In the genomic region with DNA sequence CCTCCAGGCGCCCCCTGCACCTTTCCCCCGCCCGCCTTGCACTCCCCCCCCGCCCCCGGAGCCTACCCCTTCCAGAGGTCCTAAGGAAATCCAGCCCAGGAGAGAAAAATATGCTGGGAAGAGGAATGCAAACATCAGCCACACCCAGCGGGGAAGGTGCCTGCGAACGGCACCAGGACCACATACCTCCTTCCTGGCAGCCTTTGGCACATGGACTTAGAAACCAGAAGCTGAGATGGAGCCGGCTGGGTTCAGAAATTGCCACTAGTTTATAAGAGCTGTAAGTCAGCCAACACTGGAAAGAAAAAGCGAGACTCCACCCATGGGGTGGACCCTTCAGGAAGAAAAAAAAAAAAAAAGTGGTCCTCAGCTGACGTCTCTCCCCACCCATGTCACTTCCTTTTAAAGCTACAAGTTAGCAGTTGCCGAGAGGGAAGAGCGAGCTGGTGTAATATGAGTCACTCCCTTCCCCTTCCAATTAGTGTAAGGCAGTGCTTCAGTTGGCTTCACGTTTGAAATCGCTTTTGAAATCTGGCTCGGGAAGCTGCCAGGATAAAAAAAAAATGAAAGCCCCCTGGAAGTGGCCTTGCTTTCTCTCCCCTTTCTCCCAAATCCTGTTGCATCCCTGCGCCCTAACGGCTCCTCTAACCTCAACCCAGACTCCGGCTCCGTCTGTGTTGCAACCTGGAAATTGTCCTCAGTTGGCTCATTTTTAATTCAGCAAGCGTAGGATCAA, we compare ENCODE assay signal across 8 cellular contexts. TPM values are rescaled to one million over a fixed set of nuclear protein-coding genes. Genes with fewer than 3 reads are reported as not detected.
A peak's percentile ranks its signal among the peaks of the same experiment; 100 is the strongest.
DNase-seq lines count a peak whose midpoint lies in the region; ATAC-seq and TF ChIP-seq lines count a peak whose summit lies in the region.

A gene with protein sequence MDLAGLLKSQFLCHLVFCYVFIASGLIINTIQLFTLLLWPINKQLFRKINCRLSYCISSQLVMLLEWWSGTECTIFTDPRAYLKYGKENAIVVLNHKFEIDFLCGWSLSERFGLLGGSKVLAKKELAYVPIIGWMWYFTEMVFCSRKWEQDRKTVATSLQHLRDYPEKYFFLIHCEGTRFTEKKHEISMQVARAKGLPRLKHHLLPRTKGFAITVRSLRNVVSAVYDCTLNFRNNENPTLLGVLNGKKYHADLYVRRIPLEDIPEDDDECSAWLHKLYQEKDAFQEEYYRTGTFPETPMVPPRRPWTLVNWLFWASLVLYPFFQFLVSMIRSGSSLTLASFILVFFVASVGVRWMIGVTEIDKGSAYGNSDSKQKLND (minus strand): TSS at position 310 of the 736 bp plus-strand sequence. CDS start 41,848 bp downstream, outside the sequence.

- WGBS in spleen, 5 donors = 0 to 7% (median 2%) methylated on average over 19 to 21 of the region's 21 CpGs

- no peaks in the 10 kb centered on the region for H3K36me3 ChIP-seq in spleen

- ATAC-seq in GM18868 (IDR thresholded peaks at IDR 0.05; ENCODE audit: unreplicated experiment) (peak; percentile 98), HG03097 (IDR thresholded peaks at IDR 0.05; ENCODE audit: low FRiP score, unreplicated experiment) (peak; percentile 99)

- in situ Hi-C loops in ACHN (cut with HindIII; ENCODE audit: low pct_ligation_motif_present, low pct_unique_long_range_greater_than_20kb, low sequenced_read_pairs) = no loop called here

- peak; percentile 95 for DNase-seq in ACHN
- DNase-seq in NCI-H2196 treated with DMSO at 0.1 percent for 48 hours (lab: John Stamatoyannopoulos, UW; ENCODE audit: unreplicated experiment) = peak; percentile 33
- peak in 51 of 61 donors; percentile 24 to 91 (median 65) for DNase-seq in caudate nucleus (lab: John Stamatoyannopoulos, UW)
- DNase-seq in inferior parietal cortex (ENCODE audit: extremely low spot score) = peak; percentile 91
- no peak for DNase-seq in spleen

- peak within 1 kb of the TSS; percentile 45 to 78 (median 58) for H3K4me3 ChIP-seq in spleen

- H3K4me1 ChIP-seq in spleen = peaks cover 0 to 36% (median 13%) of the 10 kb centered on the region in 6 donors

- H3K9me3 ChIP-seq in spleen = no peaks in the 10 kb centered on the region

- peak in 1 of 3 donors; percentile 35 for TF ChIP-seq POLR2A in spleen (IDR thresholded peaks at IDR 0.05)

- intact Hi-C loops in spleen (cut with DNase I; ENCODE audit: low total_unique reads) = no loop called here

- no peaks in the 10 kb centered on the region for H3K27me3 ChIP-seq in spleen (replicated peaks in 1 of 7)

- TF ChIP-seq CTCF in VCaP (conservative IDR thresholded peaks at IDR 0.05) (no peak), spleen (IDR thresholded peaks at IDR 0.05 in 8 of 11, conservative IDR thresholded peaks at IDR 0.05 in 3 of 11) (no peak)

- H3K27ac ChIP-seq in VCaP (peak within 1 kb of the TSS; percentile 52; the same call in 1 of the 2 replicates), caudate nucleus (ENCODE audit: low read depth, low read length) (peak within 1 kb of the TSS; percentile 55), spleen (peak within 1 kb of the TSS; percentile 13 to 80 (median 72))

RNA-seq across cellular contexts. Expression of the gene that starts here (rescaled TPM):
- total RNA-seq in spleen = 10 to 100 TPM in 4 of 7 donors, 1 to 10 TPM in 3; 6.8 to 16.8 (median 10.3) TPM
- polyA plus RNA-seq in spleen = 1 to 10 TPM in 2 of 3 donors, under 1 TPM in 1; 0.80 to 2.3 (median 1.2) TPM
